ENCODE assay signal across 22 cellular contexts in the genomic region with DNA sequence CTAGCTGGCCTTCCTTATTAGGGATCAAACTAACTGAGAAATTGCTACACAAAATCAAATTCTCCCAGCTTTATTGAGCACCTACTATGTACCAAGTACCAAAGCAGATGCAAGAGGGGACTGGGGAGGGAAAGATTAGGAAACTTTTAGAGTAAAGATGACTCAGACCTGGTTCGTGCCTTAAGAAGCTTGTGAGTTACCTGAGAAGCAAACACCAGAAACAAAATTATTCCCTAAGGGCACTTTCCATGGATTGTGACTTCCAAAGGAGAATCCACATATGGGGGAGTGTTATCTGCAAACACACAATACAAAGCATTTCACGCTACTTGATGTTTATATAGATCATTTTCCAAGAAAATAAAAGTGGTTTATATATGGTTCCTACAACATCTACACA.
A peak's percentile ranks its signal among the peaks of the same experiment; 100 is the strongest.
DNase-seq lines count a peak whose midpoint lies in the region; ATAC-seq and TF ChIP-seq lines count a peak whose summit lies in the region.
"Had no signal": no experiment of that assay in that cellular context is flagged by ENCODE, and none has a peak within 500 bp of the region (broad histone marks: within the 10 kb centered on the region; RNA-seq: fewer than 3 reads in every experiment).

No MANE protein-coding gene starts in this region.

- no peak for TF ChIP-seq POLR2A in breast epithelium (IDR thresholded peaks at IDR 0.05)

- H3K79me2 ChIP-seq in PC-3 (ENCODE audit: low read length) (no peaks in the 10 kb centered on the region), mesendoderm (ENCODE audit: control insufficient read depth, insufficient read depth, low read length) (no peaks in the 10 kb centered on the region)

- H3K18ac ChIP-seq in mesendoderm (ENCODE audit: low read length): no peak overlapping the region

- no peaks in the 10 kb centered on the region for H3K9me2 ChIP-seq in PC-3 (replicated peaks; ENCODE audit: low read length)

- H3K36me3 Mint-ChIP-seq in MCF 10A (ENCODE audit: insufficient read depth, unreplicated experiment): no peaks in the 10 kb centered on the region
- H3K36me3 Mint-ChIP-seq: T-cell had no signal

- H2AK5ac ChIP-seq in mesendoderm (ENCODE audit: low read length): no peak overlapping the region

- H3K9me3 ChIP-seq in breast epithelium (no peaks in the 10 kb centered on the region), PC-3 (ENCODE audit: low read length) (no peaks in the 10 kb centered on the region)

- no peak for TF ChIP-seq CTCF in MCF 10A (IDR thresholded peaks at IDR 0.05; ENCODE audit: unreplicated experiment)
- no peak for TF ChIP-seq CTCF in breast epithelium (IDR thresholded peaks at IDR 0.05)
- TF ChIP-seq CTCF in PC-3 (conservative IDR thresholded peaks at IDR 0.05; ENCODE audit: low read depth, low read length): no peak

- ATAC-seq in PC-3: no peak
- ATAC-seq in HG02571 (IDR thresholded peaks at IDR 0.05; ENCODE audit: unreplicated experiment): no peak
- ATAC-seq: T-cell had no signal

- H3K4me1 ChIP-seq in breast epithelium (no peaks in the 10 kb centered on the region), PC-3 (ENCODE audit: insufficient read depth, low read length) (no peaks in the 10 kb centered on the region), mesendoderm (ENCODE audit: control insufficient read depth, low read depth, low read length) (no peaks in the 10 kb centered on the region)

- CTCF ChIA-PET in MCF 10A (lab: Yijun Ruan, JAX): interaction anchor here (0.5 kb wide), 1 partner anchor 915 kb away, joined by 3 read pairs; no protein-coding TSS in a partner anchor
- CTCF ChIA-PET in PC-3 (lab: Charles Lee): no interaction called here

- POLR2A ChIA-PET in MCF 10A (lab: Yijun Ruan, JAX): interaction anchor here (0.6 to 1.0 kb wide), 2 partner anchors 47 to 577 kb away, joined by 3 read pairs; no protein-coding TSS in a partner anchor
- POLR2A ChIA-PET in PC-3 (lab: Charles Lee; ENCODE audit: unreplicated experiment): no interaction called here

- no CpG with 5 or more reads among the region's 2 CpGs for WGBS in mesendoderm (ENCODE audit: extremely low coverage, insufficient coverage, low lambda C conversion rate)

- H2BK5ac ChIP-seq in mesendoderm (ENCODE audit: low read length): no peak overlapping the region

- no peak overlapping the region for H4K8ac ChIP-seq in mesendoderm (ENCODE audit: low read depth, low read length)

- no peaks in the 10 kb centered on the region for H3K4me1 Mint-ChIP-seq in MCF 10A (ENCODE audit: insufficient read depth, unreplicated experiment)
- H3K4me1 Mint-ChIP-seq: T-cell had no signal

- H3K9ac ChIP-seq in PC-3 (ENCODE audit: low read length): no peak overlapping the region
- no peak overlapping the region for H3K9ac ChIP-seq in mesendoderm (ENCODE audit: low read length)
- H3K9ac ChIP-seq: GM23248 had no signal

- peaks cover 39% of the 10 kb centered on the region for H3K27me3 Mint-ChIP-seq in MCF 10A (ENCODE audit: insufficient read depth, unreplicated experiment)

- no peak overlapping the region for H2BK15ac ChIP-seq in mesendoderm (replicated peaks; ENCODE audit: low read depth)

- no peak overlapping the region for H2AFZ ChIP-seq in PC-3 (ENCODE audit: low read length)
- H2AFZ ChIP-seq: GM23248 had no signal

- H3K36me3 ChIP-seq in breast epithelium (no peaks in the 10 kb centered on the region), PC-3 (ENCODE audit: low read depth, low read length) (no peaks in the 10 kb centered on the region), mesendoderm (ENCODE audit: control insufficient read depth, insufficient read depth, low read length) (no peaks in the 10 kb centered on the region)

- DNase-seq in MCF 10A (ENCODE audit: unreplicated experiment) (peak; percentile 50), breast epithelium (ENCODE audit: low spot score in 2 of 2) (no peak), PC-3 (peak; percentile 28), mesendoderm (peak; percentile 9), activated T-cell treated with anti-CD3 and anti-CD28 coated beads for 4 hours (no peak)
- DNase-seq in activated naive CD4-positive, alpha-beta T cell (lab: John Stamatoyannopoulos, UW): no peak
- DNase-seq: Calu3; DND-41; GM23248; H9; KG1; NCI-H1092; NCI-H1417 treated with DMSO at 0.1 percent for 48 hours; NCI-H2029 treated with DMSO at 0.1 percent for 48 hours; NCI-H2171; NCI-H226; NCI-H774; NK-92 treated with Interleukin-12 subunit alpha and Interleukin-12 subunit beta, amount 100 ng/mL, for 24 hours; RPMI8226; SHP77; T-cell had no signal

- no peak overlapping the region for H3K27ac Mint-ChIP-seq in MCF 10A (ENCODE audit: low read depth, unreplicated experiment)
- H3K27ac Mint-ChIP-seq: T-cell had no signal

- no peak overlapping the region for H3K4me3 Mint-ChIP-seq in MCF 10A (ENCODE audit: unreplicated experiment)
- H3K4me3 Mint-ChIP-seq: H9, T-cell had no signal

- no peak overlapping the region for H3K56ac ChIP-seq in mesendoderm (ENCODE audit: low read length)

- no peaks in the 10 kb centered on the region for H3K9me3 Mint-ChIP-seq in MCF 10A (ENCODE audit: unreplicated experiment)
- H3K9me3 Mint-ChIP-seq: T-cell had no signal

- no peak overlapping the region for H3K23ac ChIP-seq in mesendoderm (ENCODE audit: low read length)

- H4K5ac ChIP-seq in mesendoderm (ENCODE audit: low read length): no peak overlapping the region

- H3K27ac ChIP-seq in breast epithelium (no peak overlapping the region), PC-3 (ENCODE audit: low read length) (no peak overlapping the region), mesendoderm (ENCODE audit: low read depth, low read length) (no peak overlapping the region)
- H3K27ac ChIP-seq: GM23248 had no signal

- no peak overlapping the region for H3K4ac ChIP-seq in mesendoderm (ENCODE audit: low read depth, low read length)

- no peaks in the 10 kb centered on the region for H3K79me1 ChIP-seq in mesendoderm (ENCODE audit: low read length)

- intact Hi-C loops in MCF 10A (cut with micrococcal nuclease) (no loop called here), breast epithelium (cut with DNase I; ENCODE audit: low total_unique reads) (no loop called here), PC-3 (cut with micrococcal nuclease) (no loop called here)

- no peaks in the 10 kb centered on the region for H4K20me1 ChIP-seq in PC-3 (ENCODE audit: low read length)

- H2BK120ac ChIP-seq in mesendoderm (ENCODE audit: low read depth, low read length): no peak overlapping the region

- no peaks in the 10 kb centered on the region for H3K27me3 ChIP-seq in breast epithelium
- peaks cover 21% of the 10 kb centered on the region for H3K27me3 ChIP-seq in PC-3 (ENCODE audit: low read length)
- H3K27me3 ChIP-seq in mesendoderm (ENCODE audit: insufficient read depth, low read length, poor library complexity): no peaks in the 10 kb centered on the region

- H3K4me3 ChIP-seq in breast epithelium (no peak overlapping the region), PC-3 (ENCODE audit: low read length) (no peak overlapping the region), mesendoderm (ENCODE audit: low read length) (no peak overlapping the region)
- H3K4me3 ChIP-seq: GM23248 had no signal

- H3F3A ChIP-seq in PC-3 (ENCODE audit: low read length, unreplicated experiment): no peaks in the 10 kb centered on the region

- H3K4me2 ChIP-seq in PC-3 (ENCODE audit: low read length): no peak overlapping the region
- H3K4me2 ChIP-seq in mesendoderm (ENCODE audit: low read length): no peak overlapping the region

- BruUV-seq in MCF 10A (replicated peaks; lab: Mats Ljungman, UMichigan) (no TSS peak), PC-3 (replicated peaks; lab: Mats Ljungman, UMichigan) (no TSS peak)

Comparison
In these comparisons a context has a peak if more than half of its experiments do, and no peak if none do; other contexts are left out.
1. DNase-seq: peak in MCF 10A (single experiment), PC-3 (single experiment) and mesendoderm (single experiment); none in breast epithelium (0 of 2), activated naive CD4-positive, alpha-beta T cell (0 of 4) and activated T-cell treated with anti-CD3 and anti-CD28 coated beads for 4 hours (single experiment).